ENCODE assay signal across 9 cellular contexts in the genomic region with DNA sequence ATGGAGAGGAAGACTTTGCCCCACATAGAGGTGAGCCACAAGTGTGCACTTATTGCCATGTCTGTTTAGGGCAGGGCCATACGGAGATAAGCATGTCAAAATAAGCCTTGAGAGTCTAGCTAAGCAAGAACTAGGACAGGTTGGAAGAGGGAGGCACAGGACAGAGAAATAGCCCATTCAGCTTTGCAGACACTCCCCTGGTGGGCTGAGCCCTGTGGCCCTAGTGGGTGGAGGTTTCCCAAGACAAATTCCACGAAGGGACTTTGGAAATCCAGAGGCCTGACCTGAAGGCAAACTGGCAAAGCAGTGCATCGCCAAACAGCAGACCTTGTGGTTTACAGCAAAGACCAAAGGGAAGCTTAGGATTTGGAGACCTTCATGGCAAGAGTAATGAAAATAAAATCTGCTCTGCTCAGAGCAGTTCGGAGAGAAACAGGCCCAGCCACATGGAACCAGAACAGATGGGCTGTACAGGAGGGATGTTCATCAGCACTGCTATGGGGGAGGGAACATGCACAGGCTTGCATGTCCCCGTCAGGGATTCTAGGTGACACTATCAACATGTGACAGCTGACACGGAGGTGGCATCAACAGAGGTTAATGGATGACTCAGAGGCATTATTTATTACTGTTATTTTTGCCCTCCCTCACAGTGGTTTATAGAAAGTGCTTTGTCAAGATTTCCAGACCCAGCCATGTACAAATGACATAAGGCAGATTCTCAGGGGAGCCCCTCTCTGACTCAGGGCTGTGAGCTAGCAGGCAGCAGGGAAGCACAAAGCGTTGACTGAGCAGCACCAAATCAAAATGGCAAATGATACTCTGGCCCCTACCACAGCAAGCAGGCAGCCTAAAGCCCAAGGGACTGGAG.
DNase-seq lines count a peak whose midpoint lies in the region; ATAC-seq and TF ChIP-seq lines count a peak whose summit lies in the region.
"Had no signal": no experiment of that assay in that cellular context is flagged by ENCODE, and none has a peak within 500 bp of the region (broad histone marks: within the 10 kb centered on the region; RNA-seq: fewer than 3 reads in every experiment).

No MANE protein-coding gene starts in this region.

- H3K9me2 ChIP-seq in Loucy (replicated peaks; ENCODE audit: low read depth, low read length), result no peaks in the 10 kb centered on the region

- TF ChIP-seq CTCF in Loucy (conservative IDR thresholded peaks at IDR 0.05; ENCODE audit: low read length) (no peak), coronary artery (IDR thresholded peaks at IDR 0.05) (no peak)

- H3K4me2 ChIP-seq in Loucy (ENCODE audit: low read depth, low read length, poor library complexity, severe bottlenecking), result no peak overlapping the region

- peak overlapping the region; percentile 34; the same call in 1 of the 2 replicates for H2AFZ ChIP-seq in Loucy (ENCODE audit: low read length)
- H2AFZ ChIP-seq: parathyroid adenoma had no signal

- H3K9ac ChIP-seq in Loucy (ENCODE audit: low read depth, low read length, poor library complexity, severe bottlenecking), result peak overlapping the region; percentile 18
- H3K9ac ChIP-seq: parathyroid adenoma had no signal

- peak; percentile 22 for DNase-seq in activated CD4-positive, alpha-beta T cell treated with anti-CD3 and anti-CD28 coated beads for 48 hours
- no peak for DNase-seq in activated CD4-positive, alpha-beta T cell treated with anti-CD3 and anti-CD28 coated beads, Interleukin-2, amount 50 U/mL, for 1 hour
- DNase-seq in coronary artery (ENCODE audit: low spot score) (no peak), non-pigmented ciliary epithelial cell (ENCODE audit: low read depth) (peak; percentile 37), OCI-M2 (lab: John Stamatoyannopoulos, UW; ENCODE audit: unreplicated experiment) (no peak), NCI-H2107 treated with DMSO at 0.1 percent for 48 hours (lab: John Stamatoyannopoulos, UW; ENCODE audit: unreplicated experiment) (no peak)

- no peaks in the 10 kb centered on the region for H3K36me3 ChIP-seq in Loucy (ENCODE audit: insufficient read depth, low read length)

- peaks cover 22% of the 10 kb centered on the region for H3K4me1 ChIP-seq in Loucy (ENCODE audit: insufficient read depth, low read length, poor library complexity, severe bottlenecking)
- H3K4me1 ChIP-seq: parathyroid adenoma had no signal

- peak overlapping the region; percentile 24 to 66 for H3K27ac ChIP-seq in coronary artery
- H3K27ac ChIP-seq: parathyroid adenoma had no signal

- H3K4me3 ChIP-seq in Loucy (ENCODE audit: low read length, poor library complexity, severe bottlenecking) (no peak overlapping the region), coronary artery (no peak overlapping the region)

- H3F3A ChIP-seq in Loucy (ENCODE audit: low read depth), result no peaks in the 10 kb centered on the region

- no peaks in the 10 kb centered on the region for H3K27me3 ChIP-seq in Loucy (ENCODE audit: insufficient read depth, low read length, poor library complexity, severe bottlenecking)

- no peaks in the 10 kb centered on the region for H3K9me3 ChIP-seq in Loucy (ENCODE audit: insufficient read depth, low read depth, low read length)

- no peaks in the 10 kb centered on the region for H4K20me1 ChIP-seq in Loucy (ENCODE audit: insufficient read depth, low read length, poor library complexity, severe bottlenecking)

- no peaks in the 10 kb centered on the region for H3K79me2 ChIP-seq in Loucy (ENCODE audit: insufficient read depth, low read length)
- H3K79me2 ChIP-seq: parathyroid adenoma had no signal

- ATAC-seq in GM21786 (IDR thresholded peaks at IDR 0.05; ENCODE audit: unreplicated experiment), result peak; percentile 75

Comparison
In these comparisons a context has a peak if more than half of its experiments do, and no peak if none do; other contexts are left out.
1. DNase-seq: peak in activated CD4-positive, alpha-beta T cell treated with anti-CD3 and anti-CD28 coated beads for 48 hours (single experiment) and non-pigmented ciliary epithelial cell (single experiment); none in activated CD4-positive, alpha-beta T cell treated with anti-CD3 and anti-CD28 coated beads, Interleukin-2, amount 50 U/mL, for 1 hour (single experiment), coronary artery (single experiment), OCI-M2 (single experiment) and NCI-H2107 treated with DMSO at 0.1 percent for 48 hours (single experiment).